ENCODE assay signal across 27 cellular contexts in genomic region chr12:58811346-58811745, GRCh38.
"Had no signal": no experiment of that assay in that cellular context is flagged by ENCODE, and none has a peak within 500 bp of the region (broad histone marks: within the 10 kb centered on the region; RNA-seq: fewer than 3 reads in every experiment).

No MANE protein-coding gene starts in this region.

- H3K27me3 ChIP-seq: breast epithelium, heart left ventricle, left lung, pancreas, right atrium auricular region, stomach, thyroid gland, upper lobe of right lung had no signal

- ATAC-seq: activated CD8-positive, alpha-beta memory T cell treated with anti-CD3 and anti-CD28 coated beads, Interleukin-2, amount 10 ng/mL, durations not matched to agents 7 days and 5 days; activated CD8-positive, alpha-beta T cell treated with anti-CD3 and anti-CD28 coated beads for 36 hours; activated naive CD4-positive, alpha-beta T cell treated with anti-CD3 and anti-CD28 coated beads, Interleukin-2, amount 50 U/mL, for 72 hours; activated T-cell treated with anti-CD3 and anti-CD28 coated beads, Interleukin-2, amount 50 U/mL, for 72 hours; esophagus mucosa; left lung; lower lobe of right lung; psoas muscle; stimulated activated naive B cell treated with anti-CD40 and anti-IgM and Interleukin-4, amounts not matched to agents 10 μg/mL and 1 μg/mL and 100 μg/mL, for 72 hours; T-helper 17 cell; upper lobe of right lung had no signal

- H3K4me3 Mint-ChIP-seq: activated B cell treated with CpG ODN at 0.5 μM for 24 hours; activated CD8-positive, alpha-beta memory T cell treated with anti-CD3 and anti-CD28 coated beads, Interleukin-2, amount 10 ng/mL, durations not matched to agents 7 days and 5 days; activated CD8-positive, alpha-beta T cell treated with anti-CD3 and anti-CD28 coated beads for 36 hours; activated T-cell treated with anti-CD3 and anti-CD28 coated beads, Interleukin-2, amount 50 U/mL, for 72 hours; endodermal cell; stimulated activated naive B cell treated with anti-CD40 and anti-IgM and Interleukin-4, amounts not matched to agents 10 μg/mL and 1 μg/mL and 100 μg/mL, for 72 hours; T-helper 17 cell had no signal

- H3K36me3 ChIP-seq: breast epithelium, heart left ventricle, left lung, lower lobe of right lung, pancreas, right atrium auricular region, stomach, thyroid gland, upper lobe of right lung had no signal

- H3K9me3 Mint-ChIP-seq: activated B cell treated with CpG ODN at 0.5 μM for 24 hours; activated T-cell treated with anti-CD3 and anti-CD28 coated beads, Interleukin-2, amount 50 U/mL, for 72 hours; endodermal cell had no signal

- H3K4me3 ChIP-seq: breast epithelium, heart left ventricle, left lung, lower lobe of right lung, pancreas, psoas muscle, right atrium auricular region, stomach, thyroid gland, upper lobe of right lung had no signal

- H3K36me3 Mint-ChIP-seq: activated CD8-positive, alpha-beta memory T cell treated with anti-CD3 and anti-CD28 coated beads, Interleukin-2, amount 10 ng/mL, durations not matched to agents 7 days and 5 days; activated naive CD4-positive, alpha-beta T cell treated with anti-CD3 and anti-CD28 coated beads, Interleukin-2, amount 50 U/mL, for 72 hours; stimulated activated naive B cell treated with anti-CD40 and anti-IgM and Interleukin-4, amounts not matched to agents 10 μg/mL and 1 μg/mL and 100 μg/mL, for 72 hours had no signal

- H3K4me1 Mint-ChIP-seq: activated B cell treated with CpG ODN at 0.5 μM for 24 hours; activated CD8-positive, alpha-beta memory T cell treated with anti-CD3 and anti-CD28 coated beads, Interleukin-2, amount 10 ng/mL, durations not matched to agents 7 days and 5 days; stimulated activated naive B cell treated with anti-CD40 and anti-IgM and Interleukin-4, amounts not matched to agents 10 μg/mL and 1 μg/mL and 100 μg/mL, for 72 hours; T-helper 17 cell had no signal

- DNase-seq: activated B cell treated with CpG ODN at 0.5 μM for 24 hours; activated CD4-positive, alpha-beta T cell treated with anti-CD3 and anti-CD28 coated beads, Interleukin-2, amount 50 U/mL, for 1 hour; activated CD8-positive, alpha-beta memory T cell treated with anti-CD3 and anti-CD28 coated beads, Interleukin-2, amount 10 ng/mL, durations not matched to agents 7 days and 5 days; activated CD8-positive, alpha-beta T cell treated with anti-CD3 and anti-CD28 coated beads for 36 hours; activated naive CD4-positive, alpha-beta T cell; activated T-cell treated with anti-CD3 and anti-CD28 coated beads, Interleukin-2, amount 50 U/mL, for 72 hours; central memory CD4-positive, alpha-beta T cell; endodermal cell; foreskin fibroblast; heart left ventricle; left lung; lower lobe of right lung; mesendoderm; pancreas; psoas muscle; stimulated activated CD4-positive, alpha-beta T cell treated with anti-CD3 and anti-CD28 coated beads, Interleukin-15, amount 100 ng/mL, for 24 hours; stimulated activated CD4-positive, alpha-beta T cell treated with anti-CD3 and anti-CD28 coated beads, Interleukin-2, amount 100 ng/mL, for 24 hours; stimulated activated naive B cell treated with anti-CD40 and anti-IgM and Interleukin-4, amounts not matched to agents 10 μg/mL and 1 μg/mL and 100 μg/mL, for 72 hours; stomach; T-helper 17 cell; T1000; thyroid gland; upper lobe of right lung had no signal

- H3K27ac ChIP-seq: heart left ventricle, left lung, lower lobe of right lung, pancreas, psoas muscle, right atrium auricular region, stomach, thyroid gland, upper lobe of right lung had no signal

- H3K27ac Mint-ChIP-seq: activated B cell treated with CpG ODN at 0.5 μM for 24 hours; activated CD8-positive, alpha-beta memory T cell treated with anti-CD3 and anti-CD28 coated beads, Interleukin-2, amount 10 ng/mL, durations not matched to agents 7 days and 5 days; activated CD8-positive, alpha-beta T cell treated with anti-CD3 and anti-CD28 coated beads for 36 hours; activated naive CD4-positive, alpha-beta T cell treated with anti-CD3 and anti-CD28 coated beads, Interleukin-2, amount 50 U/mL, for 72 hours; activated T-cell treated with anti-CD3 and anti-CD28 coated beads, Interleukin-2, amount 50 U/mL, for 72 hours; endodermal cell; stimulated activated naive B cell treated with anti-CD40 and anti-IgM and Interleukin-4, amounts not matched to agents 10 μg/mL and 1 μg/mL and 100 μg/mL, for 72 hours; T-helper 17 cell had no signal

- H3K27me3 Mint-ChIP-seq: activated B cell treated with CpG ODN at 0.5 μM for 24 hours; activated CD8-positive, alpha-beta memory T cell treated with anti-CD3 and anti-CD28 coated beads, Interleukin-2, amount 10 ng/mL, durations not matched to agents 7 days and 5 days; activated CD8-positive, alpha-beta T cell treated with anti-CD3 and anti-CD28 coated beads for 36 hours; stimulated activated naive B cell treated with anti-CD40 and anti-IgM and Interleukin-4, amounts not matched to agents 10 μg/mL and 1 μg/mL and 100 μg/mL, for 72 hours; T-helper 17 cell had no signal

- H3K4me1 ChIP-seq: breast epithelium, left lung, lower lobe of right lung, psoas muscle, thyroid gland, upper lobe of right lung had no signal

- H3K9me3 ChIP-seq: breast epithelium, heart left ventricle, left lung, lower lobe of right lung, pancreas, psoas muscle, right atrium auricular region, stomach, thyroid gland, upper lobe of right lung had no signal
